In the genomic region with DNA sequence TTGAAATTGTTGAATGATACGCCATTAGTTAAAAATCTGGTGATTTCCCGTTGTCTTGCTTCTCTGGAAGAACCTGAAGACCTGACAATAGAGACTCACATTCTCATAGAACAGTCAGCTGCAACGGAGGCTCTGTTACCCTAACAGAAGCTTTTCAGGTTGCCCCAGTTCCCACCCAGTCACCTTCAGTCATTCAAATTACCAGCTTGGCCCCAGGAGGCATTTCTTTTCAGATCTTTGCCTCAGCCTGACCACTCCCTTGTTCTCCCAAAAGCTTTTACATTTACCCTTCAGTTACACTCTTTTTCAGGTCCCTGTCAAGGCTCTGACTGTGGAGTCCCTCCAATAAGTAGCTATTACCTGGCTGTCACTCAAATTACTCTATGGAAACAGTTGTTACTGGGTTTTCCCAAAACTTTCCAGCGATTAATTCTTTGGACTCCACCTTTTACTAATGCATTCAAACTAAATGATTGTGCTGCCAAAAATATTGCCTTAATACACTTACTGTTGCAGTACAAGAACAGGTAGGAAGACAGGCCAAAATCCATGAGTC, we compare ENCODE assay signal across 1 cellular context.
TF ChIP-seq lines count a peak whose summit lies in the region.

No MANE protein-coding gene starts in this region.

TF ChIP-seq in GM12878, 131 proteins besides CTCF, POLR2A, EP300 and RAD21 (continued from another document):
- TF ChIP-seq, protein P1, sequence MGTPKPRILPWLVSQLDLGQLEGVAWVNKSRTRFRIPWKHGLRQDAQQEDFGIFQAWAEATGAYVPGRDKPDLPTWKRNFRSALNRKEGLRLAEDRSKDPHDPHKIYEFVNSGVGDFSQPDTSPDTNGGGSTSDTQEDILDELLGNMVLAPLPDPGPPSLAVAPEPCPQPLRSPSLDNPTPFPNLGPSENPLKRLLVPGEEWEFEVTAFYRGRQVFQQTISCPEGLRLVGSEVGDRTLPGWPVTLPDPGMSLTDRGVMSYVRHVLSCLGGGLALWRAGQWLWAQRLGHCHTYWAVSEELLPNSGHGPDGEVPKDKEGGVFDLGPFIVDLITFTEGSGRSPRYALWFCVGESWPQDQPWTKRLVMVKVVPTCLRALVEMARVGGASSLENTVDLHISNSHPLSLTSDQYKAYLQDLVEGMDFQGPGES (IDR thresholded peaks at IDR 0.05) = no peak
- no peak for TF ChIP-seq MEF2B (IDR thresholded peaks at IDR 0.05; ENCODE audit: partially characterized antibody, poor library complexity, severe bottlenecking)
